Comparison of ENCODE assay signal across 15 cellular contexts in the genomic region with DNA sequence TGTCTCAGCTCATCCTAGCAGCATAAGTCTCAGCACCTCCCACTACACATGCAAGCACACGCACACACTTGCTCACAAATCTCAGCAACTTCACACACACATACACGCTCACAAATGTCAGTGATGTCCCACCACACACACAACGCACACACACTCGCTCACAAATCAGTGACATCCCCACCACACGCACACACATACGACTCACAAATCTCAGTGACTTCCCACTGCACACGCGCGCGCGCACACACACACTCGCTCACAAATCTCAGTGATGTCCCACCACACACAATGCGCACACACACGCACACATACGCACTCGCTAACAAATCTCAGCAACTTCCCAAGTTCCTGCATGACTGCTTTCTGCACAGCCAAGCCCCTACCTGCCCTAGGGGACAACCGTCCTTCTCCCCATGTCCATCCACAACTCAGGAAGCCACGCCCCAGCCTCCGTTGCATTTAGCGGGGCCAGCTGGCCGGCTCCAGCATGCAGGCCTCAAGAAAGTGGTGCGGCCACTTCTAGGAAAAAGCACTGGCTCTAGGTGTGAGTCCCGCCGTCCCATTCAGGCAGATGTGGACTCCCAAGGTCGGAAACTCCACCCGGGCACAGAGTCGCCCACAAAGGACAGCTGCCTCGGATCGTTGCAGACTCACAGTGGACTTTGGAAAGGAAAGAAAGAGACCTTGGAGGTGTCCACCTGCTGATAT.
"Had no signal": no experiment of that assay in that cellular context is flagged by ENCODE, and none has a peak within 500 bp of the region (broad histone marks: within the 10 kb centered on the region; RNA-seq: fewer than 3 reads in every experiment).

No MANE protein-coding gene starts in this region.

- ATAC-seq: effector memory CD8-positive, alpha-beta T cell; gastroesophageal sphincter; left lung; lower lobe of right lung; natural killer cell had no signal

- H3K36me3 ChIP-seq: esophagus muscularis mucosa, gastroesophageal sphincter, left lung, lower lobe of right lung, right atrium auricular region, tibial nerve had no signal

- FAIRE-seq: colon, small intestine had no signal

- DNase-seq: effector memory CD8-positive, alpha-beta T cell; glutamatergic neuron; islet precursor cell; lower lobe of right lung; natural killer cell; small intestine; stimulated activated CD4-positive, alpha-beta T cell treated with anti-CD3 and anti-CD28 coated beads, Interleukin-2, amount 100 ng/mL, for 48 hours; testis had no signal

- H3K27ac ChIP-seq: epithelial cell of prostate, esophagus muscularis mucosa, gastroesophageal sphincter, left lung, lower lobe of right lung, right atrium auricular region, testis, tibial nerve had no signal

- H3K27me3 ChIP-seq: right atrium auricular region, testis, tibial nerve had no signal

- H3K4me1 ChIP-seq: esophagus muscularis mucosa, gastroesophageal sphincter, left lung, lower lobe of right lung, right atrium auricular region, testis, tibial nerve had no signal

- H3K4me3 ChIP-seq: esophagus muscularis mucosa, gastroesophageal sphincter, left lung, lower lobe of right lung, right atrium auricular region, testis, tibial nerve had no signal

- H3K9me3 ChIP-seq: esophagus muscularis mucosa, gastroesophageal sphincter, lower lobe of right lung, right atrium auricular region, testis had no signal
